In the genomic region with DNA sequence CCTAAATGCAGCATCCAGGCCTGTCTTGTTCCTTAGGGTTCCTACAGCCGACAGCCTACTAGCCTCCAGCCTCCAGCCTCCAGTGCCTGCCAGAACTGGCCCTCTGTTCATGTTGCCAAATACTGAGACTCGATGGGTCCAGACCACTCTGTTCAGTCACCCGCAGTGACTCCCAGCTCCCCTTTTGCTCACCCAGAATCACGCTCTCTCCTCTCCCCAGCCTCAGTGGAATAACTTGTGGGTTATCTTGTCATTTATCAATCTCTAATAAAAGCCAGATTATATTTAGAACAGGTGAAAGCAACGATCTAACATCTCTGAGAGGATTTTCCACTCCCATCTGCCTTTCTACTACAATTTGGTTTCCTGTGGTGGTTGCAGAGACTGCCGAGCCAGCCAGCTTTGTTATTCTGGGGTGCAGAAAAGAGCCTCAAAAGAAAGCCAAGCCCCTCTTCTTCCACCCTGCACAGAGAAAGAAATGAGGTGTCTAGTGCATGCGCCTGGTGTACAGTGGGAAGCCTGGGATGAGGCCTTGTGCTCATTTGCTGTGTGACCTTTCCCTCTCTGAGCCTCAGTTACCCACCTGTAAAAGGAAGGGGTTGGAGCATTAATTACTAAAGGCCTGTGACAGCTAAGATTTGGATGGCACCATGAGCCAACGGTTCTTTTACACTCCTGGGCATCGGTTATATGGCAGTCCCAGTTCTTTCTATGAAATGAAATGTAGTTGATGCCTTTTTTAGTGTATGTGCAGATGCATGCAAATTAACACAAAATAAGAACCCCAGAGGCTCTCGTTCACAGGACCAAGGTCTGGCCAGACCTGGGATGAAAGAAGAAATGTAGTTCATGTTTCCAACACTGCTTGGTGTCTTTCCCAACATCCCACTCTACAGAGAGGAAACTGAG, we compare ENCODE assay signal across 15 cellular contexts. TPM values are rescaled to one million over a fixed set of nuclear protein-coding genes. Genes with fewer than 3 reads are reported as not detected.
DNase-seq lines count a peak whose midpoint lies in the region; ATAC-seq and TF ChIP-seq lines count a peak whose summit lies in the region.
"Had no signal": no experiment of that assay in that cellular context is flagged by ENCODE, and none has a peak within 500 bp of the region (broad histone marks: within the 10 kb centered on the region; RNA-seq: fewer than 3 reads in every experiment).

No MANE protein-coding gene starts in this region.

- peaks cover 10% of the 10 kb centered on the region; the same call in 1 of the 2 replicates for H3K79me2 ChIP-seq in OCI-LY7 (ENCODE audit: insufficient read depth, low read depth, low read length)

- peak; percentile 65 for DNase-seq in activated effector memory CD4-positive, alpha-beta T cell treated with anti-CD3 and anti-CD28 coated beads, Interleukin-2, amount 50 U/mL, for 16 hours
- no peak for DNase-seq in activated effector memory CD4-positive, alpha-beta T cell treated with Interleukin-2 at 50 U/mL for 16 hours
- DNase-seq in OCI-LY7 (ENCODE audit: low spot score) (peak; percentile 57), right lobe of liver (no peak)
- peak; percentile 44 for DNase-seq in central memory CD4-positive, alpha-beta T cell
- DNase-seq: body of pancreas, dorsolateral prefrontal cortex, HCEC 1CT, NCI-H187 treated with DMSO at 0.1 percent for 48 hours, NCI-H524 treated with DMSO at 0.1 percent for 48 hours had no signal

- no peak for TF ChIP-seq POLR2A in right lobe of liver (IDR thresholded peaks at IDR 0.05)

- POLR2A ChIA-PET in OCI-LY7 (lab: Charles Lee) = interaction anchor here (0.5 to 13.7 kb wide), 13 partner anchors 8 to 62 kb away, joined by 3 to 186 read pairs (median 8); a partner anchor contains a TSS

- H3K36me3 Mint-ChIP-seq in stimulated activated naive CD8-positive, alpha-beta T cell treated with anti-CD3 and anti-CD28 coated beads, Interleukin-15, Interleukin-2, amounts not matched to agents 100 ng/mL and 50 ng/mL, for 24 hours (ENCODE audit: low read depth) = no peaks in the 10 kb centered on the region

- peaks cover 74% of the 10 kb centered on the region for H3K4me1 Mint-ChIP-seq in stimulated activated naive CD8-positive, alpha-beta T cell treated with anti-CD3 and anti-CD28 coated beads, Interleukin-15, Interleukin-2, amounts not matched to agents 100 ng/mL and 50 ng/mL, for 24 hours (ENCODE audit: low read depth)

- no peak overlapping the region for H2AFZ ChIP-seq in OCI-LY7 (ENCODE audit: low read length)

- peaks cover 97% of the 10 kb centered on the region for H3K4me1 ChIP-seq in OCI-LY7 (ENCODE audit: insufficient read depth, low read length, poor library complexity, severe bottlenecking)
- no peaks in the 10 kb centered on the region for H3K4me1 ChIP-seq in right lobe of liver
- H3K4me1 ChIP-seq: body of pancreas had no signal

- H3K9me3 ChIP-seq in OCI-LY7 (ENCODE audit: low read length) (no peaks in the 10 kb centered on the region), right lobe of liver (no peaks in the 10 kb centered on the region)
- H3K9me3 ChIP-seq: body of pancreas, thoracic aorta had no signal

- TSS peak; percentile 37 for BruUV-seq in OCI-LY7 (replicated peaks; lab: Mats Ljungman, UMichigan)

- H3K9me3 Mint-ChIP-seq in stimulated activated naive CD8-positive, alpha-beta T cell treated with anti-CD3 and anti-CD28 coated beads, Interleukin-15, Interleukin-2, amounts not matched to agents 100 ng/mL and 50 ng/mL, for 24 hours = no peaks in the 10 kb centered on the region

- ATAC-seq in right lobe of liver (no peak), esophagus mucosa (no peak), HG03378 (IDR thresholded peaks at IDR 0.05; ENCODE audit: unreplicated experiment) (no peak)
- ATAC-seq: body of pancreas had no signal

- H4K20me1 ChIP-seq in OCI-LY7 (ENCODE audit: insufficient read depth, low read length) = no peaks in the 10 kb centered on the region

- H3K36me3 ChIP-seq in OCI-LY7 (ENCODE audit: insufficient read depth, low read length) = no peaks in the 10 kb centered on the region
- H3K36me3 ChIP-seq in right lobe of liver = no peaks in the 10 kb centered on the region
- H3K36me3 ChIP-seq: thoracic aorta had no signal

- intact Hi-C loops in OCI-LY7 (cut with micrococcal nuclease; ENCODE audit: unreplicated experiment) = no loop called here
- intact Hi-C loops in right lobe of liver (cut with DNase I) = no loop called here

- peak overlapping the region; percentile 92 for H3K27ac Mint-ChIP-seq in stimulated activated naive CD8-positive, alpha-beta T cell treated with anti-CD3 and anti-CD28 coated beads, Interleukin-15, Interleukin-2, amounts not matched to agents 100 ng/mL and 50 ng/mL, for 24 hours

- CTCF ChIA-PET in OCI-LY7 (lab: Charles Lee; ENCODE audit: unreplicated experiment) = interaction anchor here (1.0 to 1.6 kb wide), 3 partner anchors 8 to 47 kb away, joined by 3 to 7 read pairs (median 4); no protein-coding TSS in a partner anchor

- H3K27me3 Mint-ChIP-seq in stimulated activated naive CD8-positive, alpha-beta T cell treated with anti-CD3 and anti-CD28 coated beads, Interleukin-15, Interleukin-2, amounts not matched to agents 100 ng/mL and 50 ng/mL, for 24 hours = no peaks in the 10 kb centered on the region

- 73% methylated on average over 9 of the region's 10 CpGs for WGBS in right lobe of liver (ENCODE audit: insufficient coverage, low coverage, low lambda C conversion rate, missing lambda C conversion rate)

- H3K4me3 ChIP-seq in OCI-LY7 (ENCODE audit: low read depth, low read length, poor library complexity, severe bottlenecking) = peak overlapping the region; percentile 53
- no peak overlapping the region for H3K4me3 ChIP-seq in right lobe of liver
- H3K4me3 ChIP-seq: body of pancreas, dorsolateral prefrontal cortex, thoracic aorta had no signal

- H3K27ac ChIP-seq in OCI-LY7 (ENCODE audit: low read depth, low read length, poor library complexity, severe bottlenecking) (peak overlapping the region; percentile 94), right lobe of liver (no peak overlapping the region)
- H3K27ac ChIP-seq: body of pancreas, dorsolateral prefrontal cortex, HL-60, thoracic aorta had no signal

- H3K4me2 ChIP-seq in OCI-LY7 (ENCODE audit: low read length) = peak overlapping the region; percentile 88

- H3K27me3 ChIP-seq in right lobe of liver = no peaks in the 10 kb centered on the region
- H3K27me3 ChIP-seq: body of pancreas, dorsolateral prefrontal cortex had no signal

- TF ChIP-seq CTCF in OCI-LY7 (conservative IDR thresholded peaks at IDR 0.05; ENCODE audit: low read length) (no peak), right lobe of liver (IDR thresholded peaks at IDR 0.05) (no peak)

- peak overlapping the region; percentile 71 for H3K4me3 Mint-ChIP-seq in stimulated activated naive CD8-positive, alpha-beta T cell treated with anti-CD3 and anti-CD28 coated beads, Interleukin-15, Interleukin-2, amounts not matched to agents 100 ng/mL and 50 ng/mL, for 24 hours

- H3K9me2 ChIP-seq in OCI-LY7 (ENCODE audit: insufficient read depth, low read length) = no peaks in the 10 kb centered on the region

RNA-seq across cellular contexts. Expression of a gene that starts 42.9 kb away (rescaled TPM):
- 1,286 and 1,658 TPM in 2 replicates for total RNA-seq in OCI-LY7 (2014; rRNA removed; shearing (Covaris generic))
- 621 and 629 TPM in 2 replicates for total RNA-seq in OCI-LY7 (2022)
- total RNA-seq in right lobe of liver = 10 to 100 TPM; 12.7 to 44.6 (median 27.0) TPM
- total RNA-seq in esophagus mucosa = 25.7 TPM

Comparison
In these comparisons a context has a peak if more than half of its experiments do, and no peak if none do; other contexts are left out.
1. DNase-seq: peak in activated effector memory CD4-positive, alpha-beta T cell treated with anti-CD3 and anti-CD28 coated beads, Interleukin-2, amount 50 U/mL, for 16 hours (single experiment), OCI-LY7 (single experiment) and central memory CD4-positive, alpha-beta T cell (single experiment); none in activated effector memory CD4-positive, alpha-beta T cell treated with Interleukin-2 at 50 U/mL for 16 hours (single experiment) and right lobe of liver (0 of 3).
2. RNA of a gene that starts 42.9 kb away (total RNA-seq): 621 to 1,658 TPM in OCI-LY7; 12.7 to 44.6 TPM in right lobe of liver and 25.7 TPM in esophagus mucosa (single experiment); every median in the first group is over 10 times any median in the second.